Comparison of ENCODE assay signal across 26 cellular contexts in genomic region chr2:10571057-10571456, GRCh38.
"Had no signal": no experiment of that assay in that cellular context is flagged by ENCODE, and none has a peak within 500 bp of the region (broad histone marks: within the 10 kb centered on the region; RNA-seq: fewer than 3 reads in every experiment).

No MANE protein-coding gene starts in this region.

- DNase-seq: activated CD4-positive, alpha-beta memory T cell treated with anti-CD3 and anti-CD28 coated beads, Interleukin-2, amount 10 ng/mL, durations not matched to agents 7 days and 5 days; activated CD4-positive, alpha-beta T cell treated with anti-CD3 and anti-CD28 coated beads for 1 hour; activated CD4-positive, alpha-beta T cell treated with anti-CD3 and anti-CD28 coated beads, Interleukin-2, amount 50 U/mL, for 1 hour; activated CD8-positive, alpha-beta memory T cell treated with anti-CD3 and anti-CD28 coated beads, Interleukin-2, amount 50 U/mL, for 48 hours; activated effector memory CD4-positive, alpha-beta T cell treated with Interleukin-2 at 50 U/mL for 16 hours; activated naive CD4-positive, alpha-beta T cell; activated naive CD8-positive, alpha-beta T cell treated with anti-CD3 and anti-CD28 coated beads, Interleukin-2, amount 10 ng/mL, durations not matched to agents 7 days and 5 days; activated T-cell treated with anti-CD3 and anti-CD28 coated beads, Interleukin-2, amount 50 U/mL, for 1 hour; adrenal gland; anterior cingulate cortex; KG1; NCI-H1092 treated with DMSO at 0.1 percent for 48 hours; NCI-H1417 treated with DMSO at 0.1 percent for 48 hours; NCI-H1694; NCI-H2029; NCI-H2107; NCI-H2171 treated with DMSO at 0.1 percent for 48 hours; NCI-H226; NCI-H510A; NCI-H526 treated with DMSO at 0.1 percent for 48 hours; NCI-H82; SIG-M5; T-helper 17 cell; T-helper 9 cell had no signal

- H3K9me3 Mint-ChIP-seq: activated CD4-positive, alpha-beta memory T cell treated with anti-CD3 and anti-CD28 coated beads, Interleukin-2, amount 10 ng/mL, durations not matched to agents 7 days and 5 days; activated naive CD8-positive, alpha-beta T cell treated with anti-CD3 and anti-CD28 coated beads, Interleukin-2, amount 10 ng/mL, durations not matched to agents 7 days and 5 days; IgD-negative memory B cell; WTC11 had no signal

- H3K4me1 Mint-ChIP-seq: IgD-negative memory B cell, WTC11 had no signal

- ATAC-seq: T-helper 17 cell, WTC11 had no signal

- H3K27me3 Mint-ChIP-seq: activated CD4-positive, alpha-beta memory T cell treated with anti-CD3 and anti-CD28 coated beads, Interleukin-2, amount 10 ng/mL, durations not matched to agents 7 days and 5 days; activated naive CD8-positive, alpha-beta T cell treated with anti-CD3 and anti-CD28 coated beads, Interleukin-2, amount 10 ng/mL, durations not matched to agents 7 days and 5 days; IgD-negative memory B cell; T-helper 17 cell had no signal

- H3K27ac Mint-ChIP-seq: activated CD4-positive, alpha-beta memory T cell treated with anti-CD3 and anti-CD28 coated beads, Interleukin-2, amount 10 ng/mL, durations not matched to agents 7 days and 5 days; activated naive CD8-positive, alpha-beta T cell treated with anti-CD3 and anti-CD28 coated beads, Interleukin-2, amount 10 ng/mL, durations not matched to agents 7 days and 5 days; T-helper 17 cell; WTC11 had no signal

- H3K4me3 Mint-ChIP-seq: activated CD4-positive, alpha-beta memory T cell treated with anti-CD3 and anti-CD28 coated beads, Interleukin-2, amount 10 ng/mL, durations not matched to agents 7 days and 5 days; activated naive CD8-positive, alpha-beta T cell treated with anti-CD3 and anti-CD28 coated beads, Interleukin-2, amount 10 ng/mL, durations not matched to agents 7 days and 5 days; IgD-negative memory B cell; T-helper 17 cell; WTC11 had no signal
